In genomic region chr4:123976285-123976684, GRCh38 we compare ENCODE assay signal across 1 cellular context.
TF ChIP-seq lines count a peak whose summit lies in the region.

No MANE protein-coding gene starts in this region.

TF ChIP-seq in IMR-90, 13 proteins besides CTCF, POLR2A, EP300 and RAD21:
- no peak for TF ChIP-seq MAFK (IDR thresholded peaks at IDR 0.05; ENCODE audit: low read depth, low read length)
- no peak for TF ChIP-seq MXI1 (IDR thresholded peaks at IDR 0.05; ENCODE audit: borderline replicate concordance, low read depth, low read length)
- TF ChIP-seq NFE2L2 (IDR thresholded peaks at IDR 0.05; ENCODE audit: low read depth, low read length) = no peak
- TF ChIP-seq RFX5 (IDR thresholded peaks at IDR 0.05; ENCODE audit: low read depth, low read length) = no peak
- no peak for TF ChIP-seq ELK1 (IDR thresholded peaks at IDR 0.05; ENCODE audit: borderline replicate concordance, low read depth, low read length)
- TF ChIP-seq USF2 (IDR thresholded peaks at IDR 0.05; ENCODE audit: low read depth, low read length) = no peak
- TF ChIP-seq CHD1 (IDR thresholded peaks at IDR 0.05; ENCODE audit: low read depth, low read length) = no peak
- no peak for TF ChIP-seq RCOR1 (IDR thresholded peaks at IDR 0.05; ENCODE audit: insufficient replicate concordance, low read length)
- no peak for TF ChIP-seq BHLHE40 (IDR thresholded peaks at IDR 0.05; ENCODE audit: low read depth, low read length)
- TF ChIP-seq SMC3 (IDR thresholded peaks at IDR 0.05; ENCODE audit: low read depth, low read length) = no peak
- TF ChIP-seq CEBPB (IDR thresholded peaks at IDR 0.05; ENCODE audit: low read depth, low read length) = no peak
- no peak for TF ChIP-seq FOS (IDR thresholded peaks at IDR 0.05; ENCODE audit: low read depth, low read length)
- TF ChIP-seq MAZ (IDR thresholded peaks at IDR 0.05; ENCODE audit: borderline replicate concordance, low read depth, low read length) = no peak
